Comparison of ENCODE assay signal across 32 cellular contexts in the genomic region with DNA sequence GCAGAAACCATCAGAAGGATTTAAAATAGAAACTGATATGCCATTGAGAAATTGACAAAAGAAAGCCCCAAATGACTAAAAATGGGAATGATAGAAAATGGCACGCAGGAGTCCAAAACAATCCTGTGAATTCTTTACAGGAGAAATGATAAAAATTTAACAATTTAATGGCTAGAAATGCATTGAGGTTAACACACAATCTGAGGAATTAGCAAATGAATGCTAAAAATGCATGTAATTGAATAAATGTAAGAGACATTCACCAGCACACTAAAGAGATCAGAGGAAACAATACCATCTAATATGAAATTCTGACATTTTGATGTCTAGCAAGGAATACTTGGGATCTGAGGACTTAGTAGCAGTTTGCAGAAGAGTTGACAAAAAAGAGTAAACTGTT. TPM values are rescaled to one million over a fixed set of nuclear protein-coding genes. Genes with fewer than 3 reads are reported as not detected.
"Had no signal": no experiment of that assay in that cellular context is flagged by ENCODE, and none has a peak within 500 bp of the region (broad histone marks: within the 10 kb centered on the region; RNA-seq: fewer than 3 reads in every experiment).

No MANE protein-coding gene starts in this region.

- H3K4me3 ChIP-seq: neural progenitor cell, ovary, psoas muscle, right lobe of liver, sigmoid colon, skin epidermis, smooth muscle cell, spleen, suprapubic skin, testis, tibial artery, transverse colon, upper lobe of right lung, uterus had no signal

- H3K27me3 Mint-ChIP-seq: stimulated activated naive CD8-positive, alpha-beta T cell treated with anti-CD3 and anti-CD28 coated beads, Interleukin-15, amount 100 ng/mL, for 72 hours had no signal

- H2AFZ ChIP-seq: neural progenitor cell, parathyroid adenoma had no signal

- H3K4me2 ChIP-seq: neural progenitor cell, smooth muscle cell had no signal

- H3K9ac ChIP-seq: neural progenitor cell, parathyroid adenoma had no signal

- H3K4me1 Mint-ChIP-seq: stimulated activated memory B cell treated with anti-CD40 and anti-IgM and Interleukin-4, amounts not matched to agents 10 μg/mL and 1 μg/mL and 100 μg/mL, for 72 hours; stimulated activated naive CD8-positive, alpha-beta T cell treated with anti-CD3 and anti-CD28 coated beads, Interleukin-15, amount 100 ng/mL, for 72 hours had no signal

- DNase-seq: natural killer cell; occipital lobe; ovary; posterior cingulate gyrus; psoas muscle; right cardiac atrium; right lobe of liver; sigmoid colon; spleen; stimulated activated CD4-positive, alpha-beta T cell treated with anti-CD3 and anti-CD28 coated beads, Interleukin-12 subunit alpha, Interleukin-12 subunit beta, amount 100 ng/mL, for 4 hours; stimulated activated CD4-positive, alpha-beta T cell treated with anti-CD3 and anti-CD28 coated beads, Interleukin-1b, Interleukin-23, amount 100 ng/mL, for 48 hours; stimulated activated CD4-positive, alpha-beta T cell treated with anti-CD3 and anti-CD28 coated beads, Interleukin-4, amount 100 ng/mL, for 1 hour; stimulated activated CD4-positive, alpha-beta T cell treated with anti-CD3 and anti-CD28 coated beads, Interleukin-4, amount 100 ng/mL, for 4 hours; stimulated activated CD8-positive, alpha-beta memory T cell treated with anti-CD3 and anti-CD28 coated beads, Interleukin-4, amount 100 ng/mL, for 48 hours; stimulated activated naive CD4-positive, alpha-beta T cell; stimulated activated naive CD8-positive, alpha-beta T cell treated with anti-CD3 and anti-CD28 coated beads, Interleukin-15, amount 100 ng/mL, for 72 hours; stimulated activated naive CD8-positive, alpha-beta T cell treated with anti-CD3 and anti-CD28 coated beads, Interleukin-15, Interleukin-2, amounts not matched to agents 100 U/mL and 50 U/mL, for 24 hours; substantia nigra; testis; tibial artery; transverse colon; upper lobe of right lung; uterus had no signal

- ATAC-seq: natural killer cell; psoas muscle; right cardiac atrium; right lobe of liver; stimulated activated memory B cell treated with anti-CD40 and anti-IgM and Interleukin-4, amounts not matched to agents 10 μg/mL and 1 μg/mL and 100 μg/mL, for 72 hours; stimulated activated naive CD8-positive, alpha-beta T cell treated with anti-CD3 and anti-CD28 coated beads, Interleukin-15, amount 100 ng/mL, for 72 hours; stimulated activated naive CD8-positive, alpha-beta T cell treated with anti-CD3 and anti-CD28 coated beads, Interleukin-15, Interleukin-2, amounts not matched to agents 100 U/mL and 50 U/mL, for 24 hours; upper lobe of right lung had no signal

- H3K36me3 Mint-ChIP-seq: natural killer cell; neural progenitor cell; stimulated activated memory B cell treated with anti-CD40 and anti-IgM and Interleukin-4, amounts not matched to agents 10 μg/mL and 1 μg/mL and 100 μg/mL, for 72 hours; type B pancreatic cell had no signal

- H3K36me3 ChIP-seq: neural progenitor cell, ovary, right lobe of liver, sigmoid colon, spleen, suprapubic skin, tibial artery, transverse colon, upper lobe of right lung, uterus had no signal

- H3K4me1 ChIP-seq: parathyroid adenoma, psoas muscle, right lobe of liver, spleen had no signal

- H3K27ac Mint-ChIP-seq: natural killer cell; nephron; neural progenitor cell; progenitor cell of endocrine pancreas; stimulated activated memory B cell treated with anti-CD40 and anti-IgM and Interleukin-4, amounts not matched to agents 10 μg/mL and 1 μg/mL and 100 μg/mL, for 72 hours; stimulated activated naive CD8-positive, alpha-beta T cell treated with anti-CD3 and anti-CD28 coated beads, Interleukin-15, amount 100 ng/mL, for 72 hours; type B pancreatic cell had no signal

- H3K27me3 ChIP-seq: neural progenitor cell, ovary, right lobe of liver, sigmoid colon, spleen, suprapubic skin, testis, tibial artery, transverse colon, upper lobe of right lung, uterus had no signal

- H3K9me3 Mint-ChIP-seq: natural killer cell; nephron; neural progenitor cell; stimulated activated memory B cell treated with anti-CD40 and anti-IgM and Interleukin-4, amounts not matched to agents 10 μg/mL and 1 μg/mL and 100 μg/mL, for 72 hours; type B pancreatic cell had no signal

- H3K4me3 Mint-ChIP-seq: natural killer cell; nephron; neural progenitor cell; stimulated activated memory B cell treated with anti-CD40 and anti-IgM and Interleukin-4, amounts not matched to agents 10 μg/mL and 1 μg/mL and 100 μg/mL, for 72 hours; stimulated activated naive CD8-positive, alpha-beta T cell treated with anti-CD3 and anti-CD28 coated beads, Interleukin-15, amount 100 ng/mL, for 72 hours; type B pancreatic cell had no signal

- H3K79me2 ChIP-seq: parathyroid adenoma had no signal

- H3K27ac ChIP-seq: neural progenitor cell, ovary, parathyroid adenoma, psoas muscle, right lobe of liver, sigmoid colon, skin epidermis, spleen, suprapubic skin, testis, tibial artery, transverse colon, upper lobe of right lung, uterus had no signal

- H3K9me3 ChIP-seq: ovary, psoas muscle, right lobe of liver, sigmoid colon, spleen, suprapubic skin, testis, tibial artery, transverse colon, upper lobe of right lung, uterus had no signal

RNA-seq across cellular contexts. Expression of a gene that starts 37.0 kb away (rescaled TPM):
- total RNA-seq: natural killer cell, psoas muscle, right lobe of liver, spleen had no signal
- polyA plus RNA-seq: right cardiac atrium, spleen had no signal
